In genomic region chr12:11749943-11750690, GRCh38 we compare ENCODE assay signal across 8 cellular contexts.
DNase-seq lines count a peak whose midpoint lies in the region; ATAC-seq and TF ChIP-seq lines count a peak whose summit lies in the region.

No MANE protein-coding gene starts in this region.

- H3K4me3 ChIP-seq in GM12864 (ENCODE audit: low read depth, low read length) (peak overlapping the region; percentile 35), WERI-Rb-1 (ENCODE audit: low read depth, low read length) (no peak overlapping the region), ovary (no peak overlapping the region)

- TF ChIP-seq POLR2A in ovary (IDR thresholded peaks at IDR 0.05), result no peak

- intact Hi-C loops in left ventricle myocardium superior (cut with micrococcal nuclease), result no loop called here
- intact Hi-C loops in ovary (cut with DNase I), result no loop called here

- DNase-seq in GM12864 (ENCODE audit: low read depth) (no peak), left ventricle myocardium superior (peak; percentile 40), WERI-Rb-1 (no peak), NCI-H524 (lab: John Stamatoyannopoulos, UW) (no peak), ovary (no peak), mesenteric fat pad (ENCODE audit: low spot score) (no peak)

- H3K36me3 ChIP-seq in WERI-Rb-1, result no peaks in the 10 kb centered on the region
- no peaks in the 10 kb centered on the region for H3K36me3 ChIP-seq in ovary

- H3K9me3 ChIP-seq in WERI-Rb-1 (ENCODE audit: severe bottlenecking) (no peaks in the 10 kb centered on the region), ovary (no peaks in the 10 kb centered on the region)

- no peak for TF ChIP-seq CTCF in GM12864 (IDR thresholded peaks at IDR 0.05; ENCODE audit: low read depth, low read length, missing control alignments)
- TF ChIP-seq CTCF in WERI-Rb-1 (IDR thresholded peaks at IDR 0.05; ENCODE audit: low read depth, low read length), result no peak
- no peak for TF ChIP-seq CTCF in ovary (IDR thresholded peaks at IDR 0.05)

- ATAC-seq in GM19468 (IDR thresholded peaks at IDR 0.05; ENCODE audit: extremely low read depth, unreplicated experiment) (peak; percentile 42), HG03442 (IDR thresholded peaks at IDR 0.05; ENCODE audit: unreplicated experiment) (peak; percentile 42), left ventricle myocardium superior (peak; percentile 40)

- H3K4me1 ChIP-seq in ovary (ENCODE audit: insufficient read depth), result no peaks in the 10 kb centered on the region

- WGBS in ovary, 3 donors, result 92 to 95% (median 94%) methylated on average over 11 of the region's 11 CpGs

- H3K27me3 ChIP-seq in WERI-Rb-1 (ENCODE audit: insufficient read depth, low read depth, severe bottlenecking), result no peaks in the 10 kb centered on the region
- no peaks in the 10 kb centered on the region for H3K27me3 ChIP-seq in ovary

- H3K27ac ChIP-seq in WERI-Rb-1, result no peak overlapping the region
- no peak overlapping the region for H3K27ac ChIP-seq in ovary

- no peak for TF ChIP-seq EP300 in ovary (IDR thresholded peaks at IDR 0.05)
